ENCODE assay signal across 8 cellular contexts in genomic region chr13:99528547-99528946, GRCh38. TPM values are rescaled to one million over a fixed set of nuclear protein-coding genes. Genes with fewer than 3 reads are reported as not detected.
DNase-seq lines count a peak whose midpoint lies in the region; ATAC-seq, FAIRE-seq and TF ChIP-seq lines count a peak whose summit lies in the region.

No MANE protein-coding gene starts in this region.

- no peak for FAIRE-seq in urothelium cell line (lab: Jason Lieb, UNC)

- no peak overlapping the region for H3K4me3 ChIP-seq in endodermal cell (ENCODE audit: low read length)
- no peak overlapping the region for H3K4me3 ChIP-seq in vagina

- no peak for TF ChIP-seq POLR2A in vagina (IDR thresholded peaks at IDR 0.05)

- no peak overlapping the region for H3K9ac ChIP-seq in endodermal cell (ENCODE audit: extremely low read depth, low read length, poor library complexity, severe bottlenecking)

- H3K9me3 ChIP-seq in endodermal cell (ENCODE audit: control insufficient read depth, low read length) = no peaks in the 10 kb centered on the region
- H3K9me3 ChIP-seq in vagina = no peaks in the 10 kb centered on the region

- no peak overlapping the region for H3K4me3 Mint-ChIP-seq in endodermal cell

- DNase-seq in DMS53 (lab: John Stamatoyannopoulos, UW) (peak; percentile 15), DMS53 treated with DMSO at 0.1 percent for 48 hours (lab: John Stamatoyannopoulos, UW; ENCODE audit: unreplicated experiment) (no peak), NCI-H2171 treated with DMSO at 0.1 percent for 48 hours (lab: John Stamatoyannopoulos, UW) (peak; percentile 88), endodermal cell (no peak), vagina (ENCODE audit: extremely low spot score in 2 of 2) (no peak), urothelium cell line (ENCODE audit: low spot score) (no peak)
- DNase-seq in stimulated activated CD8-positive, alpha-beta memory T cell treated with anti-CD3 and anti-CD28 coated beads, Interleukin-4, amount 100 ng/mL, for 48 hours = no peak

- intact Hi-C loops in vagina (cut with DNase I) = no loop called here

- H3K36me3 Mint-ChIP-seq in endodermal cell (ENCODE audit: low read depth) = peaks cover 66% of the 10 kb centered on the region

- no peak overlapping the region for H3K27ac Mint-ChIP-seq in endodermal cell

- no peaks in the 10 kb centered on the region for H3K9me3 Mint-ChIP-seq in endodermal cell

- H3K27me3 Mint-ChIP-seq in endodermal cell (ENCODE audit: insufficient read depth) = no peaks in the 10 kb centered on the region

- peaks cover 9% of the 10 kb centered on the region for H3K4me1 Mint-ChIP-seq in endodermal cell

- no peak overlapping the region for H3K27ac ChIP-seq in endodermal cell (ENCODE audit: low read depth, low read length)
- H3K27ac ChIP-seq in vagina = no peak overlapping the region

- H3K36me3 ChIP-seq in endodermal cell (ENCODE audit: control insufficient read depth, insufficient read depth, low read length) = peaks cover 73% of the 10 kb centered on the region
- H3K36me3 ChIP-seq in vagina = no peaks in the 10 kb centered on the region

- H3K27me3 ChIP-seq in endodermal cell (ENCODE audit: control insufficient read depth, insufficient read depth, low read length, poor library complexity, severe bottlenecking) (no peaks in the 10 kb centered on the region), vagina (no peaks in the 10 kb centered on the region)

- H3K4me1 ChIP-seq in endodermal cell (ENCODE audit: control insufficient read depth, insufficient read depth, low read length) = no peaks in the 10 kb centered on the region
- no peaks in the 10 kb centered on the region for H3K4me1 ChIP-seq in vagina

- TF ChIP-seq CTCF in endodermal cell (conservative IDR thresholded peaks at IDR 0.05) (peak; percentile 48), vagina (IDR thresholded peaks at IDR 0.05) (no peak)

- ATAC-seq in GM21786 (IDR thresholded peaks at IDR 0.05; ENCODE audit: unreplicated experiment) = peak; percentile 85

RNA-seq across cellular contexts. Expression of gene TM9SF2, which starts 27.3 kb away (rescaled TPM):
- total RNA-seq in endodermal cell (10 to 100 TPM; 88.4 to 99.3 TPM), vagina (59.2 TPM)
- 99.6 TPM for polyA plus RNA-seq in endodermal cell (2013, experiment 1 of 2)
- 93.9 TPM for polyA plus RNA-seq in endodermal cell (2013, experiment 2 of 2)

Comparison
In these comparisons a context has a peak if more than half of its experiments do, and no peak if none do; other contexts are left out.
1. DNase-seq: peak in DMS53 (single experiment) and NCI-H2171 treated with DMSO at 0.1 percent for 48 hours (single experiment); none in DMS53 treated with DMSO at 0.1 percent for 48 hours (single experiment), endodermal cell (single experiment), vagina (0 of 2), urothelium cell line (single experiment) and stimulated activated CD8-positive, alpha-beta memory T cell treated with anti-CD3 and anti-CD28 coated beads, Interleukin-4, amount 100 ng/mL, for 48 hours (single experiment).